Comparison of ENCODE assay signal across 22 cellular contexts in the genomic region with DNA sequence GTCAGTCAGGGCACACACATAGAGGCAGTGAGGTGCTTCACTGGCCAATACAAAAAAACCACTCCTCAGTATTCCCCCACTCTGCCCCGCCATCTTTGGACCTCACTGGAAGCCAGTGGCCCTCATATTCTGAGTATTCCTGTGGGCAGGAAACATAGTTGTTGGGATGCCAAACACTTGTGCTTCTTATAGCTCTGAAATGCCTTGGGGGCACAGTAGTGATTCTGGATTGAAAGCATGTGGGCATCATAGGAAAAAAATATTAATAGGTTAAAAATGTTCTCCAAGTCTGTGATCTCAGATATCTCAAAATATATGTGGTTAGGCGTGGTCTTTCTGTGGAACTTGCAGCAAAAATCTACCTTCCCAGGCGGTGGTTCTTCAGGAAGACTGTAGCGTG. TPM values are rescaled to one million over a fixed set of nuclear protein-coding genes. Genes with fewer than 3 reads are reported as not detected.
"Had no signal": no experiment of that assay in that cellular context is flagged by ENCODE, and none has a peak within 500 bp of the region (broad histone marks: within the 10 kb centered on the region; RNA-seq: fewer than 3 reads in every experiment).

No MANE protein-coding gene starts in this region.

- H3K36me3 ChIP-seq: left lung, ovary, prostate gland, spleen, thyroid gland had no signal

- H3K27ac ChIP-seq: foreskin keratinocyte, left lung, ovary, prostate gland, spleen, thyroid gland had no signal

- H3K9me3 Mint-ChIP-seq: dendritic cell treated with granulocyte-macrophage colony-stimulating factor and Interleukin-4, amounts not matched to agents 40 ng/mL and 50 ng/mL, for 4 days had no signal

- H3K27me3 ChIP-seq: foreskin keratinocyte, left lung, ovary, spleen, thyroid gland had no signal

- H3K9me3 ChIP-seq: left lung, ovary, prostate gland, thyroid gland had no signal

- H3K36me3 Mint-ChIP-seq: immature natural killer cell; naive thymus-derived CD8-positive, alpha-beta T cell had no signal

- DNase-seq: activated CD4-positive, alpha-beta T cell treated with anti-CD3 and anti-CD28 coated beads for 1 hour; activated CD4-positive, alpha-beta T cell treated with anti-CD3 and anti-CD28 coated beads, Interleukin-2, amount 50 U/mL, for 1 hour; activated CD8-positive, alpha-beta T cell treated with anti-CD3 and anti-CD28 coated beads, Interleukin-2, amount 10 ng/mL, durations not matched to agents 7 days and 5 days; activated gamma-delta T cell; activated naive CD4-positive, alpha-beta T cell treated with anti-CD3 and anti-CD28 coated beads, Interleukin-2, amount 50 U/mL, for 16 hours; aorta; effector CD4-positive, alpha-beta T cell; erythroblast; foreskin keratinocyte; immature natural killer cell; left lung; naive thymus-derived CD8-positive, alpha-beta T cell; ovary; spleen; stimulated activated CD4-positive, alpha-beta T cell treated with anti-CD3 and anti-CD28 coated beads, Interleukin-4, amount 100 ng/mL, for 24 hours; stimulated activated naive CD8-positive, alpha-beta T cell treated with anti-CD3 and anti-CD28 coated beads, Interleukin-15, Interleukin-2, amounts not matched to agents 100 U/mL and 50 U/mL, for 24 hours; thyroid gland had no signal

- H3K4me1 Mint-ChIP-seq: immature natural killer cell; naive thymus-derived CD8-positive, alpha-beta T cell had no signal

- H3K4me3 ChIP-seq: left lung, lung, ovary, prostate gland, spleen, thyroid gland had no signal

- H3K27me3 Mint-ChIP-seq: brain; dendritic cell treated with granulocyte-macrophage colony-stimulating factor and Interleukin-4, amounts not matched to agents 40 ng/mL and 50 ng/mL, for 4 days had no signal

- H3K27ac Mint-ChIP-seq: activated CD8-positive, alpha-beta T cell treated with anti-CD3 and anti-CD28 coated beads, Interleukin-2, amount 10 ng/mL, durations not matched to agents 7 days and 5 days; activated T-helper 1 cell treated with anti-CD3 and anti-CD28 coated beads, Interleukin-12 subunit alpha, Interleukin-12 subunit beta, Interleukin-2, Interleukin-4 antibody, amounts not matched to agents 30 ng/mL and 10 ng/mL and 1 ng/mL, durations not matched to agents 14 hours and 24 hours and 36 hours; dendritic cell treated with granulocyte-macrophage colony-stimulating factor and Interleukin-4, amounts not matched to agents 40 ng/mL and 50 ng/mL, for 4 days; immature natural killer cell; naive thymus-derived CD8-positive, alpha-beta T cell had no signal

- ATAC-seq: activated CD8-positive, alpha-beta T cell treated with anti-CD3 and anti-CD28 coated beads, Interleukin-2, amount 10 ng/mL, durations not matched to agents 7 days and 5 days; foreskin keratinocyte; left lung; naive thymus-derived CD8-positive, alpha-beta T cell; stimulated activated naive CD8-positive, alpha-beta T cell treated with anti-CD3 and anti-CD28 coated beads, Interleukin-15, Interleukin-2, amounts not matched to agents 100 U/mL and 50 U/mL, for 24 hours had no signal

- H3K4me1 ChIP-seq: left lung, prostate gland, spleen had no signal

- H3K4me3 Mint-ChIP-seq: activated CD8-positive, alpha-beta T cell treated with anti-CD3 and anti-CD28 coated beads, Interleukin-2, amount 10 ng/mL, durations not matched to agents 7 days and 5 days; activated T-helper 1 cell treated with anti-CD3 and anti-CD28 coated beads, Interleukin-12 subunit alpha, Interleukin-12 subunit beta, Interleukin-2, Interleukin-4 antibody, amounts not matched to agents 30 ng/mL and 10 ng/mL and 1 ng/mL, durations not matched to agents 14 hours and 24 hours and 36 hours; brain; dendritic cell treated with granulocyte-macrophage colony-stimulating factor and Interleukin-4, amounts not matched to agents 40 ng/mL and 50 ng/mL, for 4 days; immature natural killer cell; naive thymus-derived CD8-positive, alpha-beta T cell had no signal

RNA-seq across cellular contexts. Expression of gene TENM3, which starts 8.2 kb away (rescaled TPM):
- total RNA-seq: activated CD8-positive, alpha-beta T cell treated with anti-CD3 and anti-CD28 coated beads, Interleukin-2, amount 10 ng/mL, durations not matched to agents 7 days and 5 days; activated T-helper 1 cell treated with anti-CD3 and anti-CD28 coated beads, Interleukin-12 subunit alpha, Interleukin-12 subunit beta, Interleukin-2, Interleukin-4 antibody, amounts not matched to agents 30 ng/mL and 10 ng/mL and 1 ng/mL, durations not matched to agents 14 hours and 24 hours and 36 hours; naive thymus-derived CD8-positive, alpha-beta T cell had no signal
- polyA plus RNA-seq: immature natural killer cell; naive thymus-derived CD8-positive, alpha-beta T cell had no signal
